In genomic region chr12:110813298-110813697, GRCh38 we compare ENCODE assay signal across 20 cellular contexts. TPM values are rescaled to one million over a fixed set of nuclear protein-coding genes. Genes with fewer than 3 reads are reported as not detected.
"Had no signal": no experiment of that assay in that cellular context is flagged by ENCODE, and none has a peak within 500 bp of the region (broad histone marks: within the 10 kb centered on the region; RNA-seq: fewer than 3 reads in every experiment).

No MANE protein-coding gene starts in this region.

- H3K4me1 ChIP-seq: esophagus squamous epithelium, suprapubic skin had no signal

- DNase-seq: activated CD4-positive, alpha-beta memory T cell treated with anti-CD3 and anti-CD28 coated beads, Interleukin-2, amount 10 ng/mL, durations not matched to agents 7 days and 5 days; activated CD4-positive, alpha-beta T cell treated with anti-CD3 and anti-CD28 coated beads for 1 hour; activated gamma-delta T cell treated with Interleukin-2 at 50 U/mL for 16 hours; activated naive CD8-positive, alpha-beta T cell treated with anti-CD3 and anti-CD28 coated beads for 36 hours; activated T-cell treated with anti-CD3 and anti-CD28 coated beads, Interleukin-2, amount 50 U/mL, for 72 hours; esophagus squamous epithelium; foreskin fibroblast; glutamatergic neuron; mammary epithelial cell; naive thymus-derived CD4-positive, alpha-beta T cell; right cardiac atrium; spleen; stimulated activated CD4-positive, alpha-beta T cell treated with anti-CD3 and anti-CD28 coated beads, Interleukin-1b, Interleukin-23, amount 100 ng/mL, for 48 hours; stimulated activated naive CD8-positive, alpha-beta T cell treated with anti-CD3 and anti-CD28 coated beads, Interleukin-15, Interleukin-2, amounts not matched to agents 100 U/mL and 50 U/mL, for 24 hours; T-helper 2 cell had no signal

- H3K27ac Mint-ChIP-seq: activated CD4-positive, alpha-beta memory T cell treated with anti-CD3 and anti-CD28 coated beads, Interleukin-2, amount 10 ng/mL, durations not matched to agents 7 days and 5 days; activated naive CD8-positive, alpha-beta T cell treated with anti-CD3 and anti-CD28 coated beads for 36 hours; activated T-cell treated with anti-CD3 and anti-CD28 coated beads, Interleukin-2, amount 50 U/mL, for 72 hours; type B pancreatic cell had no signal

- ATAC-seq: activated T-cell treated with anti-CD3 and anti-CD28 coated beads, Interleukin-2, amount 50 U/mL, for 72 hours; naive thymus-derived CD4-positive, alpha-beta T cell; right cardiac atrium; stimulated activated naive CD8-positive, alpha-beta T cell treated with anti-CD3 and anti-CD28 coated beads, Interleukin-15, Interleukin-2, amounts not matched to agents 100 U/mL and 50 U/mL, for 24 hours had no signal

- H3K36me3 ChIP-seq: esophagus squamous epithelium, neutrophil, spleen, suprapubic skin had no signal

- H3K27ac ChIP-seq: esophagus squamous epithelium, neutrophil, spleen, suprapubic skin had no signal

- H3K4me3 ChIP-seq: esophagus squamous epithelium, spleen, suprapubic skin had no signal

- H3K9me3 Mint-ChIP-seq: activated CD4-positive, alpha-beta memory T cell treated with anti-CD3 and anti-CD28 coated beads, Interleukin-2, amount 10 ng/mL, durations not matched to agents 7 days and 5 days; activated naive CD8-positive, alpha-beta T cell treated with anti-CD3 and anti-CD28 coated beads for 36 hours; activated T-cell treated with anti-CD3 and anti-CD28 coated beads, Interleukin-2, amount 50 U/mL, for 72 hours; type B pancreatic cell had no signal

- H3K27me3 ChIP-seq: suprapubic skin had no signal

- H3K4me1 Mint-ChIP-seq: activated CD4-positive, alpha-beta memory T cell treated with anti-CD3 and anti-CD28 coated beads, Interleukin-2, amount 10 ng/mL, durations not matched to agents 7 days and 5 days had no signal

- H3K36me3 Mint-ChIP-seq: activated naive CD8-positive, alpha-beta T cell treated with anti-CD3 and anti-CD28 coated beads for 36 hours; naive thymus-derived CD4-positive, alpha-beta T cell; type B pancreatic cell had no signal

- H3K4me3 Mint-ChIP-seq: activated CD4-positive, alpha-beta memory T cell treated with anti-CD3 and anti-CD28 coated beads, Interleukin-2, amount 10 ng/mL, durations not matched to agents 7 days and 5 days; activated naive CD8-positive, alpha-beta T cell treated with anti-CD3 and anti-CD28 coated beads for 36 hours; activated T-cell treated with anti-CD3 and anti-CD28 coated beads, Interleukin-2, amount 50 U/mL, for 72 hours; naive thymus-derived CD4-positive, alpha-beta T cell; type B pancreatic cell had no signal

- H3K9me3 ChIP-seq: esophagus squamous epithelium, neutrophil, spleen, suprapubic skin had no signal

RNA-seq across cellular contexts. Expression of gene CCDC63, which starts 33.5 kb away (rescaled TPM):
- total RNA-seq: activated CD4-positive, alpha-beta memory T cell treated with anti-CD3 and anti-CD28 coated beads, Interleukin-2, amount 10 ng/mL, durations not matched to agents 7 days and 5 days; activated naive CD8-positive, alpha-beta T cell treated with anti-CD3 and anti-CD28 coated beads for 36 hours; bronchial epithelial cell; esophagus squamous epithelium; mammary epithelial cell; mononuclear cell; naive thymus-derived CD4-positive, alpha-beta T cell; right cardiac atrium; spleen; suprapubic skin had no signal
